In the genomic region with DNA sequence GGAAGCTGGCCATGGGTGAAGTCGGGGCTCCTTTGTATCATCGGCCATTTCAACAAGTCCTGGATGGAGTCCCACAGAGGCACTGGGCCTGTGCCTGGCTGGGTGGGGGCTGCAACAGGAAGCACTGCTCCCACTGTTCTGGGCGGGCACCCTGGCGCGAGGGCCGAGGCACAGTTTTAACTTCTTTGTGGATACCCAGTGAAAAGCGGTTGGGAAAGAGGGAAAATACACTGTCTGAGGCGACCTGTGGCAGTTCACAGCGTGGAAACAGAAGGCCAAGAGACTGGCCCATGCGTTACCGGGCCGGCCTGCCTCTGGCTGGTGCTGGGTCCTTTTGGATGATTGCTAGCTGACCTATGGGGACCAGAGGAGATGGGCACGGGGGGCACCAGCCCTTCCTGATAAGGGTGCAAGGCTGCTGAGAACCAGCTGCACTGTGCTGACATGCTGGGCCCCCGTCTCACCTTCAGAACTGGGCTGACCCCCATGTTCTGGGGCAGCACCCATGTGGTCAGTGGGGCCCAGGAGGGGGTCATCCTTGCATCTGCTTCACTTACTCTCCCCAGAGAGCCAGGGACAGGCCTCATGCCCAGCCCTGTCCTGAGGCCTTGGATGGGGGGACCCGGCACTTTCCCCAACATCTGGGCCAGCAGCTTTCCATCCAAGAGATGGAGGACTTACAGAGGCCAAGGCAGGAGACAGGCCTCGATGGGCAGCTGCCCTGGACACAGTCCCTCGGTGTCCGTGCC, we compare ENCODE assay signal across 14 cellular contexts. TPM values are rescaled to one million over a fixed set of nuclear protein-coding genes. Genes with fewer than 3 reads are reported as not detected.
A peak's percentile ranks its signal among the peaks of the same experiment; 100 is the strongest.
DNase-seq lines count a peak whose midpoint lies in the region; ATAC-seq, FAIRE-seq and TF ChIP-seq lines count a peak whose summit lies in the region.
"Had no signal": no experiment of that assay in that cellular context is flagged by ENCODE, and none has a peak within 500 bp of the region (broad histone marks: within the 10 kb centered on the region; RNA-seq: fewer than 3 reads in every experiment).

No MANE protein-coding gene starts in this region.

- H2AFZ ChIP-seq in keratinocyte (ENCODE audit: control insufficient read depth, low read length): no peak overlapping the region

- H3K4me3 Mint-ChIP-seq in activated naive CD8-positive, alpha-beta T cell treated with anti-CD3 and anti-CD28 coated beads, Interleukin-2, amount 10 ng/mL, durations not matched to agents 7 days and 5 days: no peak overlapping the region
- H3K4me3 Mint-ChIP-seq in activated naive CD8-positive, alpha-beta T cell treated with anti-CD3 and anti-CD28 coated beads, Interleukin-2, amount 50 U/mL, for 24 hours: no peak overlapping the region
- no peak overlapping the region for H3K4me3 Mint-ChIP-seq in WTC11
- H3K4me3 Mint-ChIP-seq: activated T-cell treated with anti-CD3 and anti-CD28 coated beads, Interleukin-2, amount 50 U/mL, for 4 hours had no signal

- peaks cover 21% of the 10 kb centered on the region for H3K4me1 Mint-ChIP-seq in activated naive CD8-positive, alpha-beta T cell treated with anti-CD3 and anti-CD28 coated beads, Interleukin-2, amount 10 ng/mL, durations not matched to agents 7 days and 5 days
- peaks cover 16% of the 10 kb centered on the region for H3K4me1 Mint-ChIP-seq in activated naive CD8-positive, alpha-beta T cell treated with anti-CD3 and anti-CD28 coated beads, Interleukin-2, amount 50 U/mL, for 24 hours
- peaks cover 32% of the 10 kb centered on the region for H3K4me1 Mint-ChIP-seq in WTC11

- H4K20me1 ChIP-seq in keratinocyte (ENCODE audit: control insufficient read depth, extremely low read depth, insufficient read depth, low read length): no peaks in the 10 kb centered on the region

- H3K9ac ChIP-seq in keratinocyte (ENCODE audit: control insufficient read depth, extremely low read depth, insufficient read depth, low read length): no peak overlapping the region

- dilution Hi-C loops in keratinocyte (cut with MboI; ENCODE audit: extremely low pct_ligation_motif_present, low sequenced_read_pairs): no loop called here

- WGBS in urinary bladder: 81% methylated on average over 18 of the region's 18 CpGs

- H3K79me2 ChIP-seq in keratinocyte (ENCODE audit: control insufficient read depth, insufficient read depth, low read length): no peaks in the 10 kb centered on the region

- CTCF ChIA-PET in WTC11 (lab: Charles Lee): interaction anchor here (1.0 to 8.5 kb wide), 10 partner anchors 8 to 254 kb away, joined by 4 to 151 read pairs (median 6); partner anchors contain the start of genes AP5B1, FIBP and MUS81

- H3K36me3 Mint-ChIP-seq in activated naive CD8-positive, alpha-beta T cell treated with anti-CD3 and anti-CD28 coated beads, Interleukin-2, amount 10 ng/mL, durations not matched to agents 7 days and 5 days: peaks cover 1% of the 10 kb centered on the region
- no peaks in the 10 kb centered on the region for H3K36me3 Mint-ChIP-seq in activated naive CD8-positive, alpha-beta T cell treated with anti-CD3 and anti-CD28 coated beads, Interleukin-2, amount 50 U/mL, for 24 hours (ENCODE audit: low read depth)
- H3K36me3 Mint-ChIP-seq in WTC11: peaks cover 5% of the 10 kb centered on the region; the same call in 1 of the 2 replicates

- peak overlapping the region; percentile 68 for H3K27ac Mint-ChIP-seq in activated naive CD8-positive, alpha-beta T cell treated with anti-CD3 and anti-CD28 coated beads, Interleukin-2, amount 10 ng/mL, durations not matched to agents 7 days and 5 days
- no peak overlapping the region for H3K27ac Mint-ChIP-seq in activated naive CD8-positive, alpha-beta T cell treated with anti-CD3 and anti-CD28 coated beads, Interleukin-2, amount 50 U/mL, for 24 hours
- H3K27ac Mint-ChIP-seq in WTC11: 0 out of 2 replicates have a peak overlapping the region, but pooled peaks have one; percentile 49
- H3K27ac Mint-ChIP-seq: progenitor cell of endocrine pancreas had no signal

- FAIRE-seq in keratinocyte (lab: Jason Lieb, UNC): no peak
- FAIRE-seq: endothelial cell of umbilical vein had no signal

- H3K4me2 ChIP-seq in keratinocyte (ENCODE audit: control insufficient read depth, extremely low read depth, insufficient read depth, low read depth, low read length): peak overlapping the region; percentile 6

- no peaks in the 10 kb centered on the region for H3K9me1 ChIP-seq in keratinocyte (ENCODE audit: control insufficient read depth, extremely low read depth, insufficient read depth, low read length)

- no peaks in the 10 kb centered on the region for H3K9me3 Mint-ChIP-seq in activated naive CD8-positive, alpha-beta T cell treated with anti-CD3 and anti-CD28 coated beads, Interleukin-2, amount 10 ng/mL, durations not matched to agents 7 days and 5 days
- H3K9me3 Mint-ChIP-seq in activated naive CD8-positive, alpha-beta T cell treated with anti-CD3 and anti-CD28 coated beads, Interleukin-2, amount 50 U/mL, for 24 hours: no peaks in the 10 kb centered on the region
- H3K9me3 Mint-ChIP-seq in WTC11: no peaks in the 10 kb centered on the region
- H3K9me3 Mint-ChIP-seq: activated T-cell treated with anti-CD3 and anti-CD28 coated beads, Interleukin-2, amount 50 U/mL, for 4 hours had no signal

- TF ChIP-seq CTCF in WTC11 (IDR thresholded peaks at IDR 0.05) (no peak), keratinocyte (optimal IDR thresholded peaks at IDR 0.05 in 1 of 3, IDR thresholded peaks at IDR 0.05 in 1 of 3, conservative IDR thresholded peaks at IDR 0.05 in 1 of 3; ENCODE audit: extremely low read depth in 1 of 3, insufficient read depth in 2 of 3, low read length in 3 of 3) (no peak)

- ATAC-seq in activated naive CD8-positive, alpha-beta T cell treated with anti-CD3 and anti-CD28 coated beads, Interleukin-2, amount 10 ng/mL, durations not matched to agents 7 days and 5 days (ENCODE audit: low read depth): no peak
- no peak for ATAC-seq in activated naive CD8-positive, alpha-beta T cell treated with anti-CD3 and anti-CD28 coated beads, Interleukin-2, amount 50 U/mL, for 24 hours
- ATAC-seq in WTC11 (no peak), GM18520 (IDR thresholded peaks at IDR 0.05; ENCODE audit: unreplicated experiment) (no peak)

- peaks cover 18% of the 10 kb centered on the region for H3K27me3 ChIP-seq in keratinocyte (ENCODE audit: control insufficient read depth, extremely low read depth, insufficient read depth, low read length)

- POLR2A ChIA-PET in activated naive CD8-positive, alpha-beta T cell treated with anti-CD3 and anti-CD28 coated beads, Interleukin-2, amount 10 ng/mL, durations not matched to agents 7 days and 5 days (lab: Charles Lee): interaction anchor here (0.8 to 3.2 kb wide), 5 partner anchors 11 to 99 kb away, joined by 3 to 15 read pairs (median 4); partner anchors contain the start of genes AP5B1 and CCDC85B
- POLR2A ChIA-PET in WTC11 (lab: Charles Lee): interaction anchor here (1.2 kb wide), 1 partner anchor 13 kb away, joined by 3 read pairs; no protein-coding TSS in a partner anchor

- peaks cover 30% of the 10 kb centered on the region for H3K27me3 Mint-ChIP-seq in activated naive CD8-positive, alpha-beta T cell treated with anti-CD3 and anti-CD28 coated beads, Interleukin-2, amount 10 ng/mL, durations not matched to agents 7 days and 5 days
- H3K27me3 Mint-ChIP-seq in activated naive CD8-positive, alpha-beta T cell treated with anti-CD3 and anti-CD28 coated beads, Interleukin-2, amount 50 U/mL, for 24 hours: peaks cover 27% of the 10 kb centered on the region
- H3K27me3 Mint-ChIP-seq in WTC11 (ENCODE audit: low read depth): peaks cover 23% of the 10 kb centered on the region
- H3K27me3 Mint-ChIP-seq: progenitor cell of endocrine pancreas had no signal

- DNase-seq in activated naive CD8-positive, alpha-beta T cell treated with anti-CD3 and anti-CD28 coated beads, Interleukin-2, amount 10 ng/mL, durations not matched to agents 7 days and 5 days: no peak
- no peak for DNase-seq in activated naive CD8-positive, alpha-beta T cell treated with anti-CD3 and anti-CD28 coated beads, Interleukin-2, amount 50 U/mL, for 24 hours
- DNase-seq in WTC11 (ENCODE audit: low spot score): no peak
- no peak for DNase-seq in keratinocyte (ENCODE audit: low read depth, low spot score)
- no peak for DNase-seq in DMS 273 treated with DMSO at 0.1 percent for 48 hours (lab: John Stamatoyannopoulos, UW)
- DNase-seq in stimulated activated naive CD4-positive, alpha-beta T cell (lab: John Stamatoyannopoulos, UW): no peak
- DNase-seq: activated T-cell treated with anti-CD3 and anti-CD28 coated beads, Interleukin-2, amount 50 U/mL, for 4 hours; NCI-H1694; OCI-M1 had no signal

- peaks cover 2 to 3% of the 10 kb centered on the region in 2 experiments for H3K36me3 ChIP-seq in keratinocyte (ENCODE audit: control insufficient read depth in 2 of 2, extremely low read depth in 1 of 2, insufficient read depth in 2 of 2, low read length in 2 of 2)
- H3K36me3 ChIP-seq in urinary bladder (ENCODE audit: insufficient read depth): no peaks in the 10 kb centered on the region

- H3K9me3 ChIP-seq in keratinocyte (ENCODE audit: control insufficient read depth, low read depth, low read length): no peaks in the 10 kb centered on the region

- peaks cover 36% of the 10 kb centered on the region for H3K4me1 ChIP-seq in keratinocyte (ENCODE audit: control insufficient read depth, extremely low read depth, insufficient read depth, low read length)
- H3K4me1 ChIP-seq in urinary bladder (ENCODE audit: insufficient read depth): no peaks in the 10 kb centered on the region

- H3K27ac ChIP-seq in keratinocyte (ENCODE audit: control insufficient read depth, insufficient read depth, low read length): no peak overlapping the region
- peak overlapping the region; percentile 13 for H3K27ac ChIP-seq in urinary bladder (ENCODE audit: low read depth)

- H3K4me3 ChIP-seq in keratinocyte (ENCODE audit: control insufficient read depth in 2 of 3, extremely low read depth in 1 of 3, insufficient read depth in 2 of 3, low read depth in 1 of 3, low read length in 3 of 3): no peak overlapping the region
- H3K4me3 ChIP-seq in urinary bladder (ENCODE audit: low read depth, low read length): no peak overlapping the region

RNA-seq across cellular contexts. Expression of gene OVOL1, which starts 4.2 kb away (rescaled TPM):
- total RNA-seq in activated naive CD8-positive, alpha-beta T cell treated with anti-CD3 and anti-CD28 coated beads, Interleukin-2, amount 10 ng/mL, durations not matched to agents 7 days and 5 days: under 1 TPM; 0.14 to 0.17 TPM
- total RNA-seq in WTC11 (2021) (6.8 to 7.7 TPM (median 7.7 TPM) in 3 replicates), urinary bladder (4.7 TPM)
- polyA plus RNA-seq in keratinocyte (2.1 to 23.2 TPM (median 7.5 TPM) in 3 replicates), urinary bladder (5.1 TPM)
- polyA plus RNA-seq in keratinocyte (2011; ENCODE audit: low read depth): 40.0 TPM
- 4.8 and 5.1 TPM in 2 replicates for polyA plus RNA-seq in keratinocyte (2011; cell fraction: cytosol; rRNA removed)
- polyA plus RNA-seq in keratinocyte (2011; cell fraction: nucleus; rRNA removed): 16.0 and 18.4 TPM in 2 replicates
- 2.2 and 136 TPM in 2 replicates for polyA plus RNA-seq in keratinocyte (2012; ENCODE audit: low replicate concordance)
- 3.1 to 41.5 TPM (median 11.4 TPM) in 3 replicates for polyA minus RNA-seq in keratinocyte
- 9.8 TPM for polyA minus RNA-seq in keratinocyte (2011; cell fraction: cytosol; rRNA and poly(A)+ RNA removed)
- polyA minus RNA-seq in keratinocyte (2011; cell fraction: nucleus; rRNA and poly(A)+ RNA removed): 17.5 and 20.6 TPM in 2 replicates
- total RNA-seq: endothelial cell of umbilical vein, LHCN-M2 had no signal
- polyA plus RNA-seq: endothelial cell of umbilical vein had no signal

RNA-seq across cellular contexts. Expression of gene AP5B1, which starts 10.3 kb away (rescaled TPM):
- 10 to 100 TPM; 27.9 to 29.0 TPM for total RNA-seq in activated naive CD8-positive, alpha-beta T cell treated with anti-CD3 and anti-CD28 coated beads, Interleukin-2, amount 10 ng/mL, durations not matched to agents 7 days and 5 days
- 16.5 to 17.7 TPM (median 17.2 TPM) in 3 replicates for total RNA-seq in WTC11 (2021)
- polyA plus RNA-seq in keratinocyte: 3.1 to 6.8 TPM (median 3.1 TPM) in 3 replicates
- polyA plus RNA-seq in keratinocyte (2011; ENCODE audit: low read depth): 1.9 TPM
- 1.6 and 3.2 TPM in 2 replicates for polyA plus RNA-seq in keratinocyte (2011; cell fraction: cytosol; rRNA removed)
- polyA plus RNA-seq in keratinocyte (2011; cell fraction: nucleus; rRNA removed): 9.4 and 12.4 TPM in 2 replicates
- polyA plus RNA-seq in keratinocyte (2012; ENCODE audit: low replicate concordance): 5.1 and 6.5 TPM in 2 replicates
- 6.3 to 10.1 TPM (median 7.3 TPM) in 3 replicates for polyA minus RNA-seq in keratinocyte
- 10.7 TPM for polyA minus RNA-seq in keratinocyte (2011; cell fraction: cytosol; rRNA and poly(A)+ RNA removed)
- polyA minus RNA-seq in keratinocyte (2011; cell fraction: nucleus; rRNA and poly(A)+ RNA removed): 12.8 TPM in 2 replicates
- total RNA-seq in urinary bladder: 3.0 TPM
- polyA plus RNA-seq in urinary bladder: 14.7 TPM

RNA-seq across cellular contexts. Expression of gene SNX32, which starts 42.7 kb away (rescaled TPM):
- 1 to 10 TPM; 2.6 to 3.6 TPM for total RNA-seq in activated naive CD8-positive, alpha-beta T cell treated with anti-CD3 and anti-CD28 coated beads, Interleukin-2, amount 10 ng/mL, durations not matched to agents 7 days and 5 days
- 2.2 to 3.4 TPM (median 2.9 TPM) in 3 replicates for total RNA-seq in WTC11 (2021)
- 0.12 to 0.44 TPM (median 0.15 TPM) in 3 replicates for polyA plus RNA-seq in keratinocyte
- 0.39 TPM for polyA plus RNA-seq in keratinocyte (2011; ENCODE audit: low read depth)
- 0.04 and 0.08 TPM in 2 replicates for polyA plus RNA-seq in keratinocyte (2011; cell fraction: cytosol; rRNA removed)
- 0.84 and 1.2 TPM in 2 replicates for polyA plus RNA-seq in keratinocyte (2011; cell fraction: nucleus; rRNA removed)
- polyA plus RNA-seq in keratinocyte (2012; ENCODE audit: low replicate concordance): 0.21 and 0.93 TPM in 2 replicates
- polyA minus RNA-seq in keratinocyte: 0.79 TPM in 1 of 3 replicates, not detected in the others
- polyA minus RNA-seq in keratinocyte (2011; cell fraction: cytosol; rRNA and poly(A)+ RNA removed): not detected
- 0.47 TPM in 1 of 2 replicates, not detected in the other for polyA minus RNA-seq in keratinocyte (2011; cell fraction: nucleus; rRNA and poly(A)+ RNA removed)
- 0.85 TPM for total RNA-seq in urinary bladder
- polyA plus RNA-seq in urinary bladder: 2.0 TPM
- total RNA-seq: endothelial cell of umbilical vein had no signal
